16 cellular contexts compared by ENCODE assay signal in genomic region chr5:983238-983524, GRCh38. TPM values are rescaled to one million over a fixed set of nuclear protein-coding genes. Genes with fewer than 3 reads are reported as not detected.
"Had no signal": no experiment of that assay in that cellular context is flagged by ENCODE, and none has a peak within 500 bp of the region (broad histone marks: within the 10 kb centered on the region; RNA-seq: fewer than 3 reads in every experiment).

No MANE protein-coding gene starts in this region.

- H3K4me3 Mint-ChIP-seq: activated naive CD4-positive, alpha-beta T cell treated with anti-CD3 and anti-CD28 coated beads for 36 hours; memory B cell; natural killer cell had no signal

- H3K27me3 ChIP-seq: cardiac muscle cell, heart left ventricle, transverse colon had no signal

- ATAC-seq: gastrocnemius medialis, natural killer cell had no signal

- H3K9me3 ChIP-seq: gastrocnemius medialis, transverse colon had no signal

- H3K27ac ChIP-seq: cardiac muscle cell, dorsolateral prefrontal cortex, gastrocnemius medialis, heart left ventricle, transverse colon, WERI-Rb-1 had no signal

- H3K36me3 ChIP-seq: cardiac muscle cell, gastrocnemius medialis, heart left ventricle, transverse colon, WERI-Rb-1 had no signal

- H3K4me3 ChIP-seq: cardiac muscle cell, dorsolateral prefrontal cortex, gastrocnemius medialis, heart left ventricle, transverse colon had no signal

- H3K4me1 ChIP-seq: gastrocnemius medialis had no signal

- H3K4me1 Mint-ChIP-seq: natural killer cell had no signal

- H3K27ac Mint-ChIP-seq: activated naive CD4-positive, alpha-beta T cell treated with anti-CD3 and anti-CD28 coated beads for 36 hours; memory B cell; natural killer cell had no signal

- DNase-seq: activated CD4-positive, alpha-beta T cell treated with anti-CD3 and anti-CD28 coated beads for 4 hours; activated CD8-positive, alpha-beta memory T cell treated with anti-CD3 and anti-CD28 coated beads, Interleukin-2, amount 50 U/mL, for 48 hours; activated naive CD4-positive, alpha-beta T cell treated with anti-CD3 and anti-CD28 coated beads for 36 hours; erythroblast; gastrocnemius medialis; nucleus accumbens; SHP77 treated with DMSO at 0.1 percent for 48 hours; stimulated activated CD4-positive, alpha-beta T cell treated with anti-CD3 and anti-CD28 coated beads, Interleukin-12 subunit alpha, Interleukin-12 subunit beta, amount 100 ng/mL, for 4 hours; stimulated activated CD4-positive, alpha-beta T cell treated with anti-CD3 and anti-CD28 coated beads, Interleukin-2, amount 100 ng/mL, for 24 hours; transverse colon had no signal

- H3K36me3 Mint-ChIP-seq: natural killer cell had no signal

RNA-seq across cellular contexts. Expression of gene NKD2, which starts 25.4 kb away (rescaled TPM):
- total RNA-seq: gastrocnemius medialis, natural killer cell had no signal
